17 cellular contexts compared by ENCODE assay signal in genomic region chr12:3136641-3137267, GRCh38. TPM values are rescaled to one million over a fixed set of nuclear protein-coding genes. Genes with fewer than 3 reads are reported as not detected.
DNase-seq lines count a peak whose midpoint lies in the region; ATAC-seq, FAIRE-seq and TF ChIP-seq lines count a peak whose summit lies in the region.
"Had no signal": no experiment of that assay in that cellular context is flagged by ENCODE, and none has a peak within 500 bp of the region (broad histone marks: within the 10 kb centered on the region; RNA-seq: fewer than 3 reads in every experiment).

No MANE protein-coding gene starts in this region.

- no peak for TF ChIP-seq RAD21 in H1 (IDR thresholded peaks at IDR 0.05 in 1 of 2, conservative IDR thresholded peaks at IDR 0.05 in 1 of 2; ENCODE audit: low read depth in 2 of 2, low read length in 2 of 2)

- TF ChIP-seq EP300 in H1 (IDR thresholded peaks at IDR 0.05; ENCODE audit: borderline replicate concordance in 1 of 2, low read depth in 2 of 2, low read length in 2 of 2): no peak

- H3K4me3 Mint-ChIP-seq in neural progenitor cell: no peak overlapping the region
- H3K4me3 Mint-ChIP-seq: CD8-positive, alpha-beta T cell had no signal

- 0 out of 2 replicates have a peak overlapping the region, but pooled peaks have one; percentile 75 for H2BK12ac ChIP-seq in H1 (ENCODE audit: low read depth, low read length)

- H4K20me1 ChIP-seq in H1 (replicated peaks in 1 of 2; ENCODE audit: control insufficient read depth in 1 of 2, insufficient read depth in 2 of 2, low read length in 2 of 2) (no peaks in the 10 kb centered on the region), neural progenitor cell (ENCODE audit: low read depth) (peaks cover 33% of the 10 kb centered on the region)

- H3K4me3 ChIP-seq in heart left ventricle (no peak overlapping the region), H1 (ENCODE audit: extremely low read depth in 1 of 4, insufficient read depth in 2 of 4, low read depth in 3 of 4, low read length in 4 of 4) (no peak overlapping the region), neural progenitor cell (no peak overlapping the region)

- WGBS in heart left ventricle, 4 donors: 84 to 93% (median 90%) methylated on average over 5 to 12 of the region's 12 CpGs
- WGBS in H1 (ENCODE audit: extremely low coverage in 1 of 2, insufficient coverage in 1 of 2, insufficient read length in 1 of 2, insufficient replicate concordance in 2 of 2, low coverage in 1 of 2, low lambda C conversion rate in 2 of 2, missing lambda C conversion rate in 1 of 2), 2 experiments: 90% methylated on average over 12 of the region's 12 CpGs; no CpG with 5 or more reads in 1 of the 2 experiments

- intact Hi-C loops in heart left ventricle (cut with DNase I) (loop anchor here (1.0 to 10.0 kb wide), 6 partner anchors 64 to 668 kb away; no protein-coding TSS in a partner anchor), Right ventricle myocardium inferior (cut with DNase I) (loop anchor here (1.0 kb wide), 1 partner anchor 139 kb away; no protein-coding TSS in a partner anchor)

- no peak overlapping the region for H2AK5ac ChIP-seq in H1 (ENCODE audit: low read depth, low read length)

- H3K79me2 ChIP-seq in H1 (ENCODE audit: control insufficient read depth in 1 of 2, insufficient read depth in 2 of 2, low read length in 2 of 2) (no peaks in the 10 kb centered on the region), neural progenitor cell (ENCODE audit: low read depth) (no peaks in the 10 kb centered on the region)

- H2AFZ ChIP-seq in H1 (ENCODE audit: low read length): no peak overlapping the region
- no peak overlapping the region for H2AFZ ChIP-seq in neural progenitor cell (replicated peaks)

- POLR2A ChIA-PET in H1 (lab: Charles Lee; ENCODE audit: partially characterized antibody): interaction anchor here (0.9 to 3.0 kb wide), 5 partner anchors 10 to 139 kb away, joined by 3 to 10 read pairs (median 5); no protein-coding TSS in a partner anchor

- no peak overlapping the region for H3K4ac ChIP-seq in H1 (replicated peaks; ENCODE audit: insufficient read length, low read depth, low read length)

- CTCF ChIA-PET in H1 (lab: Charles Lee; ENCODE audit: partially characterized antibody): interaction anchor here (0.6 to 16.5 kb wide), 25 partner anchors 8 to 406 kb away, joined by 3 to 448 read pairs (median 6); no protein-coding TSS in a partner anchor

- H2BK5ac ChIP-seq in H1 (ENCODE audit: low read depth, low read length): peak overlapping the region; percentile 78; the same call in 1 of the 2 replicates

- H3K23ac ChIP-seq in H1 (ENCODE audit: insufficient read length): no peak overlapping the region

- H3K79me1 ChIP-seq in H1 (ENCODE audit: low read depth, low read length): no peaks in the 10 kb centered on the region; the same call in 1 of the 2 replicates

- H4K8ac ChIP-seq in H1 (ENCODE audit: extremely low read depth, insufficient read depth, low read length): no peak overlapping the region

- H3K27ac Mint-ChIP-seq in neural progenitor cell: no peak overlapping the region
- H3K27ac Mint-ChIP-seq: CD8-positive, alpha-beta T cell had no signal

- no peak overlapping the region; the same call in 1 of the 2 replicates for H2BK20ac ChIP-seq in H1 (ENCODE audit: low read length)

- peak overlapping the region; percentile 81 for H4K91ac ChIP-seq in H1 (replicated peaks; ENCODE audit: insufficient read length, low read length)

- TF ChIP-seq CTCF in heart left ventricle (IDR thresholded peaks at IDR 0.05) (no peak), H1 (IDR thresholded peaks at IDR 0.05; ENCODE audit: control extremely low read depth in 1 of 3, insufficient read depth in 1 of 3, low read depth in 1 of 3, low read length in 3 of 3) (no peak), neural progenitor cell (IDR thresholded peaks at IDR 0.05) (no peak)

- H3K36me3 ChIP-seq in heart left ventricle: no peaks in the 10 kb centered on the region
- H3K36me3 ChIP-seq in H1 (ENCODE audit: control insufficient read depth in 2 of 4, insufficient read depth in 4 of 4, low read length in 3 of 4): no peaks in the 10 kb centered on the region
- no peaks in the 10 kb centered on the region for H3K36me3 ChIP-seq in neural progenitor cell
- H3K36me3 ChIP-seq: BE2C had no signal

- H3K9me3 Mint-ChIP-seq in neural progenitor cell: no peaks in the 10 kb centered on the region
- H3K9me3 Mint-ChIP-seq: CD8-positive, alpha-beta T cell had no signal

- H3K9me3 ChIP-seq in heart left ventricle (no peaks in the 10 kb centered on the region), H1 (ENCODE audit: insufficient read depth in 2 of 2, low read depth in 1 of 2, low read length in 1 of 2) (no peaks in the 10 kb centered on the region), neural progenitor cell (ENCODE audit: low read depth) (no peaks in the 10 kb centered on the region)
- H3K9me3 ChIP-seq: BE2C had no signal

- H3K56ac ChIP-seq in H1 (replicated peaks; ENCODE audit: insufficient read length, low read depth, low read length): no peak overlapping the region

- peaks cover 2% of the 10 kb centered on the region for H3F3A ChIP-seq in neural progenitor cell (ENCODE audit: low read depth)

- H3K14ac ChIP-seq in H1 (ENCODE audit: insufficient read length): no peak overlapping the region

- peaks cover 13 to 98% (median 78%) of the 10 kb centered on the region in 12 donors for H3K4me1 ChIP-seq in heart left ventricle
- peaks cover 2 to 29% (median 20%) of the 10 kb centered on the region in 4 experiments for H3K4me1 ChIP-seq in H1 (replicated peaks in 1 of 4; ENCODE audit: control insufficient read depth in 3 of 4, insufficient read depth in 4 of 4, low read length in 3 of 4)
- peaks cover 30% of the 10 kb centered on the region for H3K4me1 ChIP-seq in neural progenitor cell

- H4K5ac ChIP-seq in H1 (ENCODE audit: insufficient read length, low read depth, low read length): no peak overlapping the region

- H3K4me2 ChIP-seq in H1 (ENCODE audit: insufficient read depth in 1 of 2, low read depth in 2 of 2, low read length in 2 of 2) (no peak overlapping the region), neural progenitor cell (peak overlapping the region; percentile 45)
- H3K4me2 ChIP-seq: KMS-11 had no signal

- peaks cover 48% of the 10 kb centered on the region for H3K4me1 Mint-ChIP-seq in neural progenitor cell

- peak overlapping the region; percentile 48; the same call in 1 of the 2 replicates for H3K18ac ChIP-seq in H1 (ENCODE audit: extremely low read depth, low read length)

- H3K27me3 ChIP-seq in heart left ventricle: no peaks in the 10 kb centered on the region
- no peaks in the 10 kb centered on the region for H3K27me3 ChIP-seq in H1 (replicated peaks in 1 of 4; ENCODE audit: control insufficient read depth in 3 of 4, extremely low read depth in 1 of 4, insufficient read depth in 3 of 4, low read length in 3 of 4)
- H3K27me3 ChIP-seq in neural progenitor cell: no peaks in the 10 kb centered on the region
- H3K27me3 ChIP-seq: BE2C had no signal

- peaks cover 8% of the 10 kb centered on the region for H3K27me3 Mint-ChIP-seq in neural progenitor cell (ENCODE audit: insufficient read depth, low read depth)

- no peak overlapping the region for H2BK120ac ChIP-seq in H1 (replicated peaks; ENCODE audit: low read depth, low read length)

- H3K27ac ChIP-seq in heart left ventricle (peak overlapping the region in 9 of 12 donors; percentile 2 to 80 (median 46)), H1 (ENCODE audit: low read depth, low read length) (no peak overlapping the region), neural progenitor cell (no peak overlapping the region)
- H3K27ac ChIP-seq: 22Rv1, KMS-11 had no signal

- H3K23me2 ChIP-seq in H1 (ENCODE audit: low read depth, low read length): no peaks in the 10 kb centered on the region

- FAIRE-seq in H1 (lab: Jason Lieb, UNC) (no peak), urothelium cell line (lab: Jason Lieb, UNC) (peak; percentile 66)
- FAIRE-seq: HepG2 had no signal

- no peak for ATAC-seq in heart left ventricle
- no peak for ATAC-seq in Right ventricle myocardium inferior
- no peak for ATAC-seq in HG03460 (IDR thresholded peaks at IDR 0.05; ENCODE audit: unreplicated experiment)
- ATAC-seq: CD8-positive, alpha-beta T cell; HepG2; PC-3 had no signal

- H3K9ac ChIP-seq in H1 (replicated peaks in 1 of 4; ENCODE audit: extremely low read depth in 1 of 4, low read depth in 3 of 4, low read length in 3 of 4) (no peak overlapping the region; a peak in 1 of 7 replicates), neural progenitor cell (no peak overlapping the region)
- H3K9ac ChIP-seq: KMS-11 had no signal

- no peaks in the 10 kb centered on the region for H3K36me3 Mint-ChIP-seq in neural progenitor cell
- H3K36me3 Mint-ChIP-seq: CD8-positive, alpha-beta T cell had no signal

- no peak overlapping the region; the same call in 1 of the 2 replicates for H2BK15ac ChIP-seq in H1 (ENCODE audit: low read length)

- DNase-seq in heart left ventricle: peak in 1 of 5 donors; percentile 27
- no peak for DNase-seq in Right ventricle myocardium inferior (ENCODE audit: missing footprints)
- no peak for DNase-seq in H1 (ENCODE audit: low read depth in 1 of 2, low spot score in 2 of 2)
- DNase-seq in neural progenitor cell (ENCODE audit: low spot score): no peak
- DNase-seq in urothelium cell line (ENCODE audit: low spot score): no peak
- no peak for DNase-seq in cerebellar nuclear complex (lab: John Stamatoyannopoulos, UW)
- DNase-seq in activated T-cell treated with anti-CD3 and anti-CD28 coated beads, Interleukin-2, amount 50 U/mL, for 48 hours: no peak
- DNase-seq: CD8-positive, alpha-beta T cell; NCI-H1436; NCI-H2029; NCI-H748 treated with DMSO at 0.1 percent for 48 hours; PC-3 had no signal

- TF ChIP-seq POLR2A in heart left ventricle (IDR thresholded peaks at IDR 0.05) (no peak), H1 (IDR thresholded peaks at IDR 0.05; ENCODE audit: control extremely low read depth in 1 of 2, low read depth in 2 of 2, low read length in 2 of 2) (no peak)

TF ChIP-seq in H1, 55 proteins besides CTCF, POLR2A, EP300 and RAD21:
- TF ChIP-seq CREB1 (IDR thresholded peaks at IDR 0.05) (no peak), GTF2F1 (IDR thresholded peaks at IDR 0.05; ENCODE audit: borderline replicate concordance, low read depth, low read length) (no peak), SIN3A (conservative IDR thresholded peaks at IDR 0.05 in 1 of 2, IDR thresholded peaks at IDR 0.05 in 1 of 2; ENCODE audit: low read depth in 1 of 2, low read length in 2 of 2) (no peak)

RNA-seq across cellular contexts. Expression of gene TSPAN9, which starts 59.6 kb away (rescaled TPM):
- total RNA-seq in heart left ventricle (100 to 1,000 TPM in 8 of 9 donors, 10 to 100 TPM in 1; 70.0 to 387 (median 158) TPM), Right ventricle myocardium inferior (193 TPM), neural progenitor cell (ENCODE audit: low replicate concordance) (7.8 and 26.2 TPM in 2 replicates)
- polyA plus RNA-seq in heart left ventricle (100 to 1,000 TPM; 109 to 120 TPM), H1 (2011; rRNA removed) (11.5 and 20.7 TPM in 2 replicates)
- total RNA-seq in H1 (2021; fragmentation: NEBNext Ultra II Directional; extraction: Animal tissue kit (Norgen Biotek cat#: 25700)): 26.1 and 29.1 TPM in 2 replicates
- polyA plus RNA-seq in H1 (2011; cell fraction: cytosol; rRNA removed): 18.5 TPM
- 28.8 TPM for polyA plus RNA-seq in H1 (2011; cell fraction: nucleus; rRNA removed)
- polyA plus RNA-seq in H1 (2012, experiment 1 of 2): 12.7 to 19.8 TPM (median 17.2 TPM) in 4 replicates
- 14.9 TPM for polyA plus RNA-seq in H1 (2012, experiment 2 of 2)
- polyA plus RNA-seq in H1 (2013, experiment 1 of 2): 20.1 TPM
- 22.9 TPM for polyA plus RNA-seq in H1 (2013, experiment 2 of 2)
- polyA minus RNA-seq in H1 (2011; rRNA and poly(A)+ RNA removed): 22.9 and 41.1 TPM in 2 replicates
- polyA minus RNA-seq in H1 (2011; cell fraction: cytosol; rRNA and poly(A)+ RNA removed): 7.2 TPM
- polyA minus RNA-seq in H1 (2011; cell fraction: nucleus; rRNA and poly(A)+ RNA removed): 17.2 TPM

Comparison
In these comparisons a context has a peak if more than half of its experiments do, and no peak if none do; other contexts are left out.
1. H3K27ac ChIP-seq: peak in heart left ventricle (9 of 12); none in H1 (single experiment) and neural progenitor cell (single experiment).